ENCODE assay signal across 22 cellular contexts in genomic region chr4:22873899-22874298, GRCh38.
"Had no signal": no experiment of that assay in that cellular context is flagged by ENCODE, and none has a peak within 500 bp of the region (broad histone marks: within the 10 kb centered on the region; RNA-seq: fewer than 3 reads in every experiment).

No MANE protein-coding gene starts in this region.

- H3K4me1 ChIP-seq: SJSA1 had no signal

- H3K27ac ChIP-seq: HL-60, SJSA1, SK-N-MC had no signal

- H3K36me3 ChIP-seq: SJSA1 had no signal

- H3K9me3 ChIP-seq: SJSA1 had no signal

- H3K4me3 ChIP-seq: SJSA1, SK-N-MC had no signal

- H3K27me3 ChIP-seq: SJSA1 had no signal

- DNase-seq: KBM-7, MV-4-11, NCI-H1048, NCI-H1417, NCI-H1436 treated with DMSO at 0.1 percent for 48 hours, NCI-H1694, NCI-H187 treated with DMSO at 0.1 percent for 48 hours, NCI-H2029 treated with DMSO at 0.1 percent for 48 hours, NCI-H2171, NCI-H226, NCI-H446, NCI-H510A, NCI-H524 treated with DMSO at 0.1 percent for 48 hours, NCI-H774, Right ventricle myocardium superior, RPMI8226, SIG-M5 had no signal

- FAIRE-seq: HTR-8/SVneo, RCC 7860 had no signal
